Comparison of ENCODE assay signal across 7 cellular contexts in genomic region chr12:87952223-87952622, GRCh38.
"Had no signal": no experiment of that assay in that cellular context is flagged by ENCODE, and none has a peak within 500 bp of the region (broad histone marks: within the 10 kb centered on the region; RNA-seq: fewer than 3 reads in every experiment).

No MANE protein-coding gene starts in this region.

- DNase-seq: GOT3, HFFc6, IMR-90, KG1 had no signal

- H3K9me3 Mint-ChIP-seq: HFFc6 had no signal

- H3K27ac Mint-ChIP-seq: HFFc6 had no signal

- H3K4me3 ChIP-seq: GM23248, K562 had no signal

- H3K27ac ChIP-seq: GM23248, HL-60 had no signal

- H2AFZ ChIP-seq: GM23248 had no signal

- H3K4me3 Mint-ChIP-seq: HFFc6 had no signal

- H3K9ac ChIP-seq: GM23248 had no signal
